ENCODE assay signal across 9 cellular contexts in the genomic region with DNA sequence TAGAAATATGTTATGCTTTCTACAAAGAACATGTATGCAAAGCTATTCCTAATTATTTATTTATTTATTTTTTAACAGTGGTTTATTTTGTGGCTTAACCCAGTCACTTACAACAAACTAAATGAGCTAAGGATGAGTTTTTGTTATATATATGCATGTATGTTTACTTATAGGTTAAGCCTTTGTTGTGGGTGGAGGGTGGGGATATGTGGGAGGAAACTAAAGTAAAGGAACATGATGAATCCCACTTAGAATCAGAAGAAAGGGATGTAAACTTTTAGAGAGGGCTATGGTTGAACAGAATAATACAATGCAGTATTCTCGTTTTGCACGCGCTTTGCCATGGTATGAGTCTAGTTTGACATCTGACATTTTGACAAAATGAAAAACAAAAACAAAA.
"Had no signal": no experiment of that assay in that cellular context is flagged by ENCODE, and none has a peak within 500 bp of the region (broad histone marks: within the 10 kb centered on the region; RNA-seq: fewer than 3 reads in every experiment).

No MANE protein-coding gene starts in this region.

- ATAC-seq: GM23338 had no signal

- H2AFZ ChIP-seq: GM23338 had no signal

- DNase-seq: H9, HCEC 1CT, HFFc6, IMR-90, KG1 had no signal

- H3K4me2 ChIP-seq: GM23338 had no signal

- FAIRE-seq: H1, H54, HTR-8/SVneo had no signal

- H3K4me3 ChIP-seq: GM23338 had no signal
